Comparison of ENCODE assay signal across 11 cellular contexts in the genomic region with DNA sequence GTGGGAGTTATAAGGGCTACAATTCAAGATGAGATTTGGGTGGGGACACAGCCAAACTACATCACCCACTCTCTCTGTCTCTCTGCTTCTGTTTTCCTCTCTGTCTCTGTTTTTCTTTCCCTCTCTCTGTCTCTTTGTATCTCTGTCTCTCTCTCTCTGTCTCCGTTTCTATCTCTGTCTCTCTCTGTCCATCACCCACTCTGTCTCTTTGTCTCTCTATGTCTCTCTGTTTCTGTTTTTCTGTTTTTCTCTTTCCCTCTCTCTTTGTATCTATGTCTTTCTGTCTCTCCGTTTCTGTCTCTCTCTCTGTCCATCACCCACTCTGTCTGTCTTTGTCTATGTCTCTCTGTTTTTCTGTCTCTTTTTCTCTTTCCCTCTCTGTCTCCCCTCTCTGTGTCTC. TPM values are rescaled to one million over a fixed set of nuclear protein-coding genes. Genes with fewer than 3 reads are reported as not detected.
"Had no signal": no experiment of that assay in that cellular context is flagged by ENCODE, and none has a peak within 500 bp of the region (broad histone marks: within the 10 kb centered on the region; RNA-seq: fewer than 3 reads in every experiment).

No MANE protein-coding gene starts in this region.

- H3K4me3 ChIP-seq: cardiac muscle cell, gastrocnemius medialis, heart right ventricle, thyroid gland, uterus had no signal

- H3K9me3 ChIP-seq: gastrocnemius medialis, SK-N-SH, thyroid gland had no signal

- H3K36me3 ChIP-seq: uterus had no signal

- H3K4me1 ChIP-seq: gastrocnemius medialis, heart right ventricle, thyroid gland, uterus had no signal

- ATAC-seq: gastrocnemius medialis, heart right ventricle had no signal

- H3K27ac ChIP-seq: cardiac muscle cell, gastrocnemius medialis, heart right ventricle, thyroid gland, uterus had no signal

- H3K27me3 ChIP-seq: cardiac muscle cell, gastrocnemius medialis, heart right ventricle, thyroid gland, uterus had no signal

- DNase-seq: activated CD8-positive, alpha-beta memory T cell treated with anti-CD3 and anti-CD28 coated beads, Interleukin-2, amount 50 U/mL, for 4 hours; activated effector memory CD4-positive, alpha-beta T cell treated with Interleukin-2 at 50 U/mL for 16 hours; gastrocnemius medialis; heart right ventricle; SK-N-SH; stimulated activated CD4-positive, alpha-beta T cell treated with anti-CD3 and anti-CD28 coated beads, Interleukin-12 subunit alpha, Interleukin-12 subunit beta, amount 100 ng/mL, for 4 hours; thyroid gland; uterus had no signal

RNA-seq across cellular contexts. Expression of gene IL3RA, which starts 25.3 kb away (rescaled TPM):
- total RNA-seq: astrocyte, cardiac muscle cell had no signal
- polyA plus RNA-seq: neural cell, SK-N-SH had no signal
